In the genomic region with DNA sequence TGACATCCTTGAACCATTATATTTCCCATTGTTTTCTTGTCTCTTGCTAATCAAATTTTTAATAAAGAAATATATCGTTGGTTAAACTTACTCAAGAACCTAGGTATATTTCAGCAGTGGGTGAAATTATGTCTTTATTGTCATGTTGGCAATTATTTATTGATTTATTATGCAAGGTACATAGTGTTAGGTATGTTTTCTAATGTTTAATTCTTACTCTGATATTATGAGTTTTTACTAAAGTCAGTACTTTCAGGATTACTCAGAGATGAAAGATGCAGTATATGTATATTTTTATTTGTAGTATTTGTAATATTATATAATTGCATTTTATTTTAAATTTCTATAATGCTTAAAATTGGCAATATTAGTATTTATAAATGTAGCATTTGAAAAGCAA, we compare ENCODE assay signal across 1 cellular context.
TF ChIP-seq lines count a peak whose summit lies in the region.

No MANE protein-coding gene starts in this region.

TF ChIP-seq in HEK293T, 16 proteins besides CTCF, POLR2A, EP300 and RAD21 (continued from another document):
- TF ChIP-seq L3MBTL2 (conservative IDR thresholded peaks at IDR 0.05) (no peak), BHLHE40 (IDR thresholded peaks at IDR 0.05; ENCODE audit: borderline replicate concordance) (no peak), FOXM1 (IDR thresholded peaks at IDR 0.05; ENCODE audit: borderline replicate concordance) (no peak), FOXK2 (IDR thresholded peaks at IDR 0.05) (no peak), CTBP1 (IDR thresholded peaks at IDR 0.05; ENCODE audit: borderline replicate concordance) (no peak), NFRKB (IDR thresholded peaks at IDR 0.05) (no peak), FOXA1 (IDR thresholded peaks at IDR 0.05) (no peak), ELF4 (IDR thresholded peaks at IDR 0.05) (no peak)
- TF ChIP-seq, protein P1, sequence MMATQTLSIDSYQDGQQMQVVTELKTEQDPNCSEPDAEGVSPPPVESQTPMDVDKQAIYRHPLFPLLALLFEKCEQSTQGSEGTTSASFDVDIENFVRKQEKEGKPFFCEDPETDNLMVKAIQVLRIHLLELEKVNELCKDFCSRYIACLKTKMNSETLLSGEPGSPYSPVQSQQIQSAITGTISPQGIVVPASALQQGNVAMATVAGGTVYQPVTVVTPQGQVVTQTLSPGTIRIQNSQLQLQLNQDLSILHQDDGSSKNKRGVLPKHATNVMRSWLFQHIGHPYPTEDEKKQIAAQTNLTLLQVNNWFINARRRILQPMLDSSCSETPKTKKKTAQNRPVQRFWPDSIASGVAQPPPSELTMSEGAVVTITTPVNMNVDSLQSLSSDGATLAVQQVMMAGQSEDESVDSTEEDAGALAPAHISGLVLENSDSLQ (IDR thresholded peaks at IDR 0.05) = no peak
TF ChIP-seq in HEK293T: peak in this region for 0.
